In genomic region chr1:16605532-16605931, GRCh38 we compare ENCODE assay signal across 22 cellular contexts. TPM values are rescaled to one million over a fixed set of nuclear protein-coding genes. Genes with fewer than 3 reads are reported as not detected.
DNase-seq lines count a peak whose midpoint lies in the region; ATAC-seq and TF ChIP-seq lines count a peak whose summit lies in the region.
"Had no signal": no experiment of that assay in that cellular context is flagged by ENCODE, and none has a peak within 500 bp of the region (broad histone marks: within the 10 kb centered on the region; RNA-seq: fewer than 3 reads in every experiment).

No MANE protein-coding gene starts in this region.

- DNase-seq in Right ventricle myocardium inferior (ENCODE audit: missing footprints) (peak; percentile 66), left ventricle myocardium inferior (no peak), ecto neural progenitor cell (ENCODE audit: low spot score) (peak; percentile 46), medulla oblongata (ENCODE audit: extremely low spot score) (peak; percentile 9), ureter (ENCODE audit: low spot score) (peak; percentile 42), inferior parietal cortex (ENCODE audit: extremely low spot score) (no peak), NCI-H524 treated with DMSO at 0.1 percent for 48 hours (lab: John Stamatoyannopoulos, UW) (no peak), RWPE1 (ENCODE audit: low spot score) (no peak)
- DNase-seq: activated CD4-positive, alpha-beta T cell treated with anti-CD3 and anti-CD28 coated beads for 36 hours; activated effector memory CD4-positive, alpha-beta T cell treated with Interleukin-2 at 50 U/mL for 16 hours; Caco-2; dermis blood vessel endothelial cell; EL; gastrocnemius medialis; left cardiac atrium; NCI-H1417 treated with DMSO at 0.1 percent for 48 hours; NCI-H526 treated with DMSO at 0.1 percent for 48 hours had no signal

- peaks cover 37% of the 10 kb centered on the region for H3K36me3 ChIP-seq in left ventricle myocardium inferior
- H3K36me3 ChIP-seq: breast epithelium had no signal

- no peak for ATAC-seq in Right ventricle myocardium inferior
- ATAC-seq: activated CD4-positive, alpha-beta T cell treated with anti-CD3 and anti-CD28 coated beads for 36 hours; gastrocnemius medialis; HCT116; left cardiac atrium; T-cell had no signal

- no peak overlapping the region for H3K4me3 ChIP-seq in left ventricle myocardium inferior
- H3K4me3 ChIP-seq: breast epithelium, gastrocnemius medialis had no signal

- no peaks in the 10 kb centered on the region for H3K4me1 ChIP-seq in left ventricle myocardium inferior
- H3K4me1 ChIP-seq: breast epithelium, gastrocnemius medialis had no signal

- intact Hi-C loops in Right ventricle myocardium inferior (cut with DNase I) = no loop called here
- intact Hi-C loops in left ventricle myocardium inferior (cut with micrococcal nuclease) = no loop called here

- H3K9me3 ChIP-seq in left ventricle myocardium inferior (replicated peaks) = no peaks in the 10 kb centered on the region
- H3K9me3 ChIP-seq: breast epithelium, Caco-2, gastrocnemius medialis had no signal

- H3K27ac ChIP-seq in left ventricle myocardium inferior (replicated peaks) = no peak overlapping the region
- no peak overlapping the region for H3K27ac ChIP-seq in RWPE1
- H3K27ac ChIP-seq: breast epithelium, epithelial cell of prostate, gastrocnemius medialis, HL-60 had no signal

- no peaks in the 10 kb centered on the region for H3K27me3 ChIP-seq in left ventricle myocardium inferior (ENCODE audit: low read depth)
- H3K27me3 ChIP-seq: breast epithelium, gastrocnemius medialis had no signal

- POLR2A ChIA-PET in RWPE1 (lab: Yijun Ruan, JAX; ENCODE audit: low non-redundant PET) = no interaction called here

- CTCF ChIA-PET in RWPE1 (lab: Yijun Ruan, JAX) = interaction anchor here (0.6 kb wide), 2 partner anchors 88 to 279 kb away, joined by 3 to 4 read pairs; no protein-coding TSS in a partner anchor

- no peak for TF ChIP-seq CTCF in left ventricle myocardium inferior (IDR thresholded peaks at IDR 0.05; ENCODE audit: borderline replicate concordance)
- TF ChIP-seq CTCF in RWPE1 (conservative IDR thresholded peaks at IDR 0.05; ENCODE audit: low read depth) = no peak

RNA-seq across cellular contexts. Expression of gene NBPF1, which starts 7.8 kb away (rescaled TPM):
- total RNA-seq in Right ventricle myocardium inferior (12.4 TPM), left ventricle myocardium inferior (9.7 TPM), ureter (61.9 TPM)

Comparison
In these comparisons a context has a peak if more than half of its experiments do, and no peak if none do; other contexts are left out.
1. DNase-seq: peak in Right ventricle myocardium inferior (single experiment), ecto neural progenitor cell (single experiment), medulla oblongata (single experiment) and ureter (single experiment); none in left ventricle myocardium inferior (single experiment), inferior parietal cortex (single experiment), NCI-H524 treated with DMSO at 0.1 percent for 48 hours (single experiment) and RWPE1 (single experiment).